In genomic region chr12:51360315-51360714, GRCh38 we compare ENCODE assay signal across 1 cellular context.
TF ChIP-seq lines count a peak whose summit lies in the region.

No MANE protein-coding gene starts in this region.

TF ChIP-seq in K562, 482 proteins besides CTCF, POLR2A, EP300 and RAD21:
- no peak for TF ChIP-seq ZFP30 (CRISPR knock-in tag; IDR thresholded peaks at IDR 0.05; ENCODE audit: borderline replicate concordance)
- TF ChIP-seq HDGF (IDR thresholded peaks at IDR 0.05), result no peak
- peak; percentile 26; the same call in 1 of the 2 replicates for TF ChIP-seq SPI1 (IDR thresholded peaks at IDR 0.05; ENCODE audit: borderline replicate concordance, low read depth, low read length)
- no peak for TF ChIP-seq MAFF (IDR thresholded peaks at IDR 0.05; ENCODE audit: low read length)
- no peak for TF ChIP-seq ZBTB5 (IDR thresholded peaks at IDR 0.05)
